ENCODE assay signal across 8 cellular contexts in genomic region chr3:120558784-120559227, GRCh38. TPM values are rescaled to one million over a fixed set of nuclear protein-coding genes. Genes with fewer than 3 reads are reported as not detected.
DNase-seq lines count a peak whose midpoint lies in the region; ATAC-seq, FAIRE-seq and TF ChIP-seq lines count a peak whose summit lies in the region.

No MANE protein-coding gene starts in this region.

- H3K4me3 ChIP-seq in right cardiac atrium (ENCODE audit: low read length) (peak overlapping the region; percentile 60), uterus (peak overlapping the region; percentile 43 to 48)

- H3K36me3 ChIP-seq in uterus = no peaks in the 10 kb centered on the region

- under 1% methylated on average over 17 of the region's 17 CpGs for WGBS in right cardiac atrium

- H3K4me1 ChIP-seq in right cardiac atrium (ENCODE audit: control insufficient read depth, insufficient read depth, low read length) (peaks cover 5% of the 10 kb centered on the region), uterus (peaks cover 0 to 10% of the 10 kb centered on the region in 2 donors)

- DNase-seq in GM12892 (ENCODE audit: insufficient read length) = peak; percentile 50
- peak; percentile 47 for DNase-seq in NCI-H1436 treated with DMSO at 0.1 percent for 48 hours (lab: John Stamatoyannopoulos, UW)
- peak; percentile 71 to 84 (median 80) for DNase-seq in T-helper 2 cell
- DNase-seq in anterior cingulate cortex (lab: John Stamatoyannopoulos, UW) = peak; percentile 9 to 94 (median 74)
- peak; percentile 88 to 95 (median 94) for DNase-seq in right cardiac atrium
- peak; percentile 83 for DNase-seq in putamen (ENCODE audit: low spot score)
- DNase-seq in uterus = peak; percentile 90 to 91

- intact Hi-C loops in right cardiac atrium (cut with DNase I) (loop anchor here (5.0 to 10.0 kb wide), 8 partner anchors 52 to 317 kb away; partner anchors contain the start of genes FSTL1 (in 2 of the 4) and LRRC58 (in 1 of the 4)), uterus (cut with DNase I; ENCODE audit: low total_unique reads) (no loop called here)

- TF ChIP-seq CTCF in uterus (IDR thresholded peaks at IDR 0.05) = peak; percentile 86 to 99 (median 98)

- no peak for TF ChIP-seq POLR2A in GM12892 (IDR thresholded peaks at IDR 0.05; ENCODE audit: low read depth, low read length)
- TF ChIP-seq POLR2A in uterus (IDR thresholded peaks at IDR 0.05) = no peak

- FAIRE-seq in GM12892 (lab: Jason Lieb, UNC) = peak; percentile 67

- no peaks in the 10 kb centered on the region for H3K9me3 ChIP-seq in right cardiac atrium (ENCODE audit: control insufficient read depth, low read length)
- H3K9me3 ChIP-seq in uterus = no peaks in the 10 kb centered on the region

- H3K27me3 ChIP-seq in right cardiac atrium (ENCODE audit: control insufficient read depth, insufficient read depth) (no peaks in the 10 kb centered on the region), uterus (no peaks in the 10 kb centered on the region)

- ATAC-seq in HG02870 (IDR thresholded peaks at IDR 0.05; ENCODE audit: unreplicated experiment) (peak; percentile 86), right cardiac atrium (peak; percentile 52 to 63)

- H3K27ac ChIP-seq in right cardiac atrium (ENCODE audit: low read length) = peak overlapping the region; percentile 95
- H3K27ac ChIP-seq in uterus = peak overlapping the region; percentile 86 to 93

RNA-seq across cellular contexts. Expression of gene NDUFB4, which starts 37.3 kb away (rescaled TPM):
- 288 TPM for polyA plus RNA-seq in GM12892 (2012; ENCODE audit: missing spikeins)
- total RNA-seq in right cardiac atrium (100 to 1,000 TPM; 286 to 426 (median 372) TPM), uterus (100 to 1,000 TPM in 2 of 4 donors, 10 to 100 TPM in 2; 17.8 to 203 (median 91.8) TPM)
- polyA plus RNA-seq in right cardiac atrium = 667 TPM

Comparison
In these comparisons a context has a peak if more than half of its experiments do, and no peak if none do; other contexts are left out.
1. Peak in every context shown above with its lines: DNase-seq, ATAC-seq, H3K4me3 ChIP-seq and H3K27ac ChIP-seq.